In genomic region chr3:160564949-160565441, GRCh38 we compare ENCODE assay signal across 8 cellular contexts. TPM values are rescaled to one million over a fixed set of nuclear protein-coding genes. Genes with fewer than 3 reads are reported as not detected.
DNase-seq lines count a peak whose midpoint lies in the region; ATAC-seq and TF ChIP-seq lines count a peak whose summit lies in the region.

No MANE protein-coding gene starts in this region.

- peak overlapping the region; percentile 96 for H3K27ac Mint-ChIP-seq in activated T-helper 2 cell treated with anti-CD3 and anti-CD28 coated beads, Interferon-gamma antibody, Interleukin-2, Interleukin-4, amounts not matched to agents 10 μg/mL and 5 μg/mL and 100 μg/mL, durations not matched to agents 14 hours and 24 hours and 36 hours

- H3K36me3 ChIP-seq in neutrophil (peaks cover 4% of the 10 kb centered on the region), urinary bladder (ENCODE audit: insufficient read depth) (no peaks in the 10 kb centered on the region)

- H3K36me3 Mint-ChIP-seq in activated T-helper 2 cell treated with anti-CD3 and anti-CD28 coated beads, Interferon-gamma antibody, Interleukin-2, Interleukin-4, amounts not matched to agents 10 μg/mL and 5 μg/mL and 100 μg/mL, durations not matched to agents 14 hours and 24 hours and 36 hours (ENCODE audit: low read depth): peaks cover 66% of the 10 kb centered on the region

- no peaks in the 10 kb centered on the region for H3K27me3 ChIP-seq in neutrophil

- H3K27ac ChIP-seq in neutrophil: peak overlapping the region; percentile 96
- H3K27ac ChIP-seq in urinary bladder (ENCODE audit: low read depth): peak overlapping the region; percentile 97

- no peaks in the 10 kb centered on the region for H3K9me3 ChIP-seq in neutrophil

- H3K4me1 ChIP-seq in neutrophil (ENCODE audit: control insufficient read depth in 1 of 2, insufficient read depth in 1 of 2, low read depth in 1 of 2, low read length in 1 of 2): peaks cover 45 to 60% of the 10 kb centered on the region in 2 experiments
- H3K4me1 ChIP-seq in urinary bladder (ENCODE audit: insufficient read depth): no peaks in the 10 kb centered on the region

- no peaks in the 10 kb centered on the region for H3K27me3 Mint-ChIP-seq in activated T-helper 2 cell treated with anti-CD3 and anti-CD28 coated beads, Interferon-gamma antibody, Interleukin-2, Interleukin-4, amounts not matched to agents 10 μg/mL and 5 μg/mL and 100 μg/mL, durations not matched to agents 14 hours and 24 hours and 36 hours (ENCODE audit: low read depth)

- H3K4me1 Mint-ChIP-seq in activated T-helper 2 cell treated with anti-CD3 and anti-CD28 coated beads, Interferon-gamma antibody, Interleukin-2, Interleukin-4, amounts not matched to agents 10 μg/mL and 5 μg/mL and 100 μg/mL, durations not matched to agents 14 hours and 24 hours and 36 hours (ENCODE audit: low read depth): peaks cover 64% of the 10 kb centered on the region

- peak overlapping the region; percentile 99 for H3K4me3 Mint-ChIP-seq in activated T-helper 2 cell treated with anti-CD3 and anti-CD28 coated beads, Interferon-gamma antibody, Interleukin-2, Interleukin-4, amounts not matched to agents 10 μg/mL and 5 μg/mL and 100 μg/mL, durations not matched to agents 14 hours and 24 hours and 36 hours (ENCODE audit: low read depth)

- WGBS in urinary bladder: under 1% methylated on average over 61 of the region's 62 CpGs

- ATAC-seq in GM18858 (IDR thresholded peaks at IDR 0.05; ENCODE audit: unreplicated experiment) (peak; percentile 29), HG03060 (IDR thresholded peaks at IDR 0.05; ENCODE audit: low read depth, unreplicated experiment) (peak; percentile 17)

- H3K4me3 ChIP-seq in foreskin fibroblast (ENCODE audit: low read depth in 1 of 2, low read length in 2 of 2): peak overlapping the region; percentile 67 to 70
- peak overlapping the region; percentile 77 to 78 for H3K4me3 ChIP-seq in neutrophil (ENCODE audit: low read depth in 1 of 2, low read length in 1 of 2)
- H3K4me3 ChIP-seq in urinary bladder (ENCODE audit: low read depth, low read length): peak overlapping the region; percentile 97

- DNase-seq in AG08396 (ENCODE audit: low spot score): peak; percentile 65
- peak; percentile 21 to 77 for DNase-seq in NCI-H526 (lab: John Stamatoyannopoulos, UW)
- peak; percentile 67 for DNase-seq in activated T-helper 2 cell treated with anti-CD3 and anti-CD28 coated beads, Interferon-gamma antibody, Interleukin-2, Interleukin-4, amounts not matched to agents 10 μg/mL and 5 μg/mL and 100 μg/mL, durations not matched to agents 14 hours and 24 hours and 36 hours (ENCODE audit: low spot score)
- peak; percentile 43 to 76 for DNase-seq in foreskin fibroblast

- intact Hi-C loops in activated T-helper 2 cell treated with anti-CD3 and anti-CD28 coated beads, Interferon-gamma antibody, Interleukin-2, Interleukin-4, amounts not matched to agents 10 μg/mL and 5 μg/mL and 100 μg/mL, durations not matched to agents 14 hours and 24 hours and 36 hours (cut with micrococcal nuclease): loop anchor here (1.0 to 10.0 kb wide), 6 partner anchors 116 to 658 kb away; partner anchors contain the start of genes IFT80, SMC4 and TRIM59

- H3K9me3 Mint-ChIP-seq in activated T-helper 2 cell treated with anti-CD3 and anti-CD28 coated beads, Interferon-gamma antibody, Interleukin-2, Interleukin-4, amounts not matched to agents 10 μg/mL and 5 μg/mL and 100 μg/mL, durations not matched to agents 14 hours and 24 hours and 36 hours: no peaks in the 10 kb centered on the region

- TF ChIP-seq CTCF in foreskin fibroblast (IDR thresholded peaks at IDR 0.05; ENCODE audit: low read depth, low read length): no peak
- TF ChIP-seq CTCF in neutrophil (IDR thresholded peaks at IDR 0.05): no peak

RNA-seq across cellular contexts. Expression of gene KPNA4, which starts 0.4 kb away (rescaled TPM):
- 69.8 and 71.2 TPM in 2 replicates for total RNA-seq in activated T-helper 2 cell treated with anti-CD3 and anti-CD28 coated beads, Interferon-gamma antibody, Interleukin-2, Interleukin-4, amounts not matched to agents 10 μg/mL and 5 μg/mL and 100 μg/mL, durations not matched to agents 14 hours and 24 hours and 36 hours
- total RNA-seq in urinary bladder: 39.7 TPM
- polyA plus RNA-seq in urinary bladder: 18.2 TPM

Comparison
In these comparisons a context has a peak if more than half of its experiments do, and no peak if none do; other contexts are left out.
1. Peak in every context shown above with its lines: DNase-seq, ATAC-seq, H3K4me3 ChIP-seq and H3K27ac ChIP-seq.